In genomic region chr18:55589625-55590291, GRCh38 we compare ENCODE assay signal across 1 cellular context.
TF ChIP-seq lines count a peak whose summit lies in the region.

No MANE protein-coding gene starts in this region.

TF ChIP-seq in K562, 482 proteins besides CTCF, POLR2A, EP300 and RAD21 (continued from another document and continues in another):
- TF ChIP-seq ZBTB40 (IDR thresholded peaks at IDR 0.05): no peak
- no peak for TF ChIP-seq ZBTB40 (CRISPR knock-in tag; IDR thresholded peaks at IDR 0.05)
- TF ChIP-seq ZC3H8 (IDR thresholded peaks at IDR 0.05): no peak
- TF ChIP-seq SMARCB1 (IDR thresholded peaks at IDR 0.05; ENCODE audit: insufficient read length, low read depth): no peak
- peak; percentile 53 for TF ChIP-seq RBBP5 (IDR thresholded peaks at IDR 0.05; ENCODE audit: borderline replicate concordance, insufficient read depth, low read length, poor library complexity, severe bottlenecking)
- no peak for TF ChIP-seq ZNF3 (CRISPR knock-in tag; IDR thresholded peaks at IDR 0.05)
- peak; percentile 77 for TF ChIP-seq CREM (IDR thresholded peaks at IDR 0.05; ENCODE audit: low read depth)
- no peak for TF ChIP-seq MYNN (IDR thresholded peaks at IDR 0.05)
- TF ChIP-seq MYNN (CRISPR knock-in tag; IDR thresholded peaks at IDR 0.05): no peak
- peak in 1 of 2 experiments; percentile 20; a peak in 1 of 4 replicates for TF ChIP-seq ETV6 (IDR thresholded peaks at IDR 0.05; ENCODE audit: borderline replicate concordance in 1 of 2, low read depth in 2 of 2, low read length in 1 of 2)
- no peak for TF ChIP-seq ETV6 (CRISPR knock-in tag; IDR thresholded peaks at IDR 0.05; ENCODE audit: borderline replicate concordance)
- peak; percentile 98 for TF ChIP-seq SAFB (IDR thresholded peaks at IDR 0.05; ENCODE audit: borderline replicate concordance, low read depth, low read length)
- no peak for TF ChIP-seq ERF (CRISPR knock-in tag; IDR thresholded peaks at IDR 0.05)
- no peak for TF ChIP-seq RBM39 (optimal IDR thresholded peaks at IDR 0.05; ENCODE audit: low read depth, low read length)
- TF ChIP-seq CREB3L1 (IDR thresholded peaks at IDR 0.05; ENCODE audit: borderline replicate concordance, low read depth): peak; percentile 70; the same call in 1 of the 2 replicates
- TF ChIP-seq ZNF655 (CRISPR knock-in tag; IDR thresholded peaks at IDR 0.05): no peak
- no peak for TF ChIP-seq PTRF (tag; IDR thresholded peaks at IDR 0.05)
- no peak for TF ChIP-seq ZBTB12 (CRISPR knock-in tag; IDR thresholded peaks at IDR 0.05)
- peak in 1 of 2 experiments; percentile 59; a peak in 1 of 4 replicates for TF ChIP-seq TBL1XR1 (IDR thresholded peaks at IDR 0.05; ENCODE audit: low read length in 2 of 2)
- TF ChIP-seq ZNF24 (IDR thresholded peaks at IDR 0.05): 0 out of 2 replicates have a peak, but pooled peaks have one; percentile 26
- no peak for TF ChIP-seq HNRNPK (IDR thresholded peaks at IDR 0.05; ENCODE audit: low read depth, low read length, poor library complexity, severe bottlenecking)
- no peak for TF ChIP-seq ZNF586 (CRISPR knock-in tag; conservative IDR thresholded peaks at IDR 0.05)
- TF ChIP-seq NBN (IDR thresholded peaks at IDR 0.05; ENCODE audit: low read depth): peak; percentile 77
- peak; percentile 40; the same call in 1 of the 2 replicates for TF ChIP-seq ARID1B (IDR thresholded peaks at IDR 0.05)
- no peak for TF ChIP-seq KLF6 (CRISPR knock-in tag; IDR thresholded peaks at IDR 0.05; ENCODE audit: borderline replicate concordance)
- no peak for TF ChIP-seq FOXA1 (IDR thresholded peaks at IDR 0.05; ENCODE audit: borderline replicate concordance)
- TF ChIP-seq CREB5 (CRISPR knock-in tag; IDR thresholded peaks at IDR 0.05): no peak
- TF ChIP-seq ZNF140 (CRISPR knock-in tag; IDR thresholded peaks at IDR 0.05): no peak
- no peak for TF ChIP-seq GTF2F1 (IDR thresholded peaks at IDR 0.05; ENCODE audit: low read depth, low read length)
- no peak for TF ChIP-seq GMEB1 (CRISPR knock-in tag; IDR thresholded peaks at IDR 0.05)
- no peak for TF ChIP-seq ID3 (CRISPR knock-in tag; IDR thresholded peaks at IDR 0.05)
- 0 out of 2 replicates have a peak, but pooled peaks have one; percentile 44 for TF ChIP-seq ID3 (tag; IDR thresholded peaks at IDR 0.05)
- peak; percentile 30; the same call in 1 of the 2 replicates for TF ChIP-seq MTA2 (IDR thresholded peaks at IDR 0.05; ENCODE audit: low read depth)
- peak; percentile 85 for TF ChIP-seq SOX6 (IDR thresholded peaks at IDR 0.05)
- TF ChIP-seq XRCC3 (IDR thresholded peaks at IDR 0.05): no peak
- no peak for TF ChIP-seq HNRNPL (IDR thresholded peaks at IDR 0.05; ENCODE audit: low read depth, low read length)
- no peak for TF ChIP-seq PHTF2 (CRISPR knock-in tag; IDR thresholded peaks at IDR 0.05)
- peak; percentile 80 for TF ChIP-seq CXXC5 (CRISPR knock-in tag; IDR thresholded peaks at IDR 0.05)
- TF ChIP-seq HMGN3 (IDR thresholded peaks at IDR 0.05; ENCODE audit: borderline replicate concordance, extremely low read depth, insufficient read length, low read depth, low read length): peak; percentile 68
- TF ChIP-seq ZSCAN32 (CRISPR knock-in tag; IDR thresholded peaks at IDR 0.05): no peak
- TF ChIP-seq RFX1 (IDR thresholded peaks at IDR 0.05): no peak
- peak; percentile 95 to 98 for TF ChIP-seq FOXK2 (conservative IDR thresholded peaks at IDR 0.05 in 1 of 2, IDR thresholded peaks at IDR 0.05 in 1 of 2; ENCODE audit: low read depth in 2 of 2)
- TF ChIP-seq ZBTB11 (CRISPR knock-in tag; IDR thresholded peaks at IDR 0.05): no peak
- peak; percentile 86 to 88 for TF ChIP-seq E2F6 (IDR thresholded peaks at IDR 0.05; ENCODE audit: borderline replicate concordance in 1 of 2, extremely low read depth in 1 of 2, insufficient read depth in 1 of 2, insufficient read length in 1 of 2, low read depth in 1 of 2, low read length in 1 of 2, poor library complexity in 1 of 2, severe bottlenecking in 1 of 2)
